Comparison of ENCODE assay signal across 24 cellular contexts in the genomic region with DNA sequence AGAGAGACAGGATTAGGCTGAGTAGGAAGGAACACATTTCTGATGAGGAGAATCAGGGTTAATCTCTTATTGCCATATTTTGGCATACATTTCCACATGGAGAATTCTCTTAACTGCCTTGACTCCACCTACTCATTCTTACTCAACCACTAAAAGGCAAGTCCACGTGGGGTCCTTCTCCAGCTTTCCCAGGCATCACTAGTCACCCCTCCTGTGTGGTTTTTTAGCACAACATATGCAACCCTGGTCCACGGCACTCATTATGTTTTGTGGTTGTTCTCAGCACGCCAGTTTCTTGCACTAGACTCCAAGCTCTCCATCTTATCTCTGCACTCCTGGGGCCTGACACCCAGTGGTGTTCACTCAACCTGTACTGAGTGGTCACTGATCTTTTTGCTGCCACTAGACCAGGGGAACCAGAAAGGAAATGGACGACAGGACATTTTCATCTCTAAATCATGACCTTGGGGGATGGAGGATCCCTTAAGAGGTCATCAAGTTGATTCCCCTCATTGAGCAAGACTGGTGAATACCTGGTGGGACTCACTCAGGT. TPM values are rescaled to one million over a fixed set of nuclear protein-coding genes. Genes with fewer than 3 reads are reported as not detected.
DNase-seq lines count a peak whose midpoint lies in the region; ATAC-seq lines count a peak whose summit lies in the region.
"Had no signal": no experiment of that assay in that cellular context is flagged by ENCODE, and none has a peak within 500 bp of the region (broad histone marks: within the 10 kb centered on the region; RNA-seq: fewer than 3 reads in every experiment).

No MANE protein-coding gene starts in this region.

- H3K4me1 Mint-ChIP-seq in CD8-positive, alpha-beta memory T cell, result peaks cover 54 to 61% (median 55%) of the 10 kb centered on the region in 3 donors
- peaks cover 44% of the 10 kb centered on the region for H3K4me1 Mint-ChIP-seq in activated naive CD8-positive, alpha-beta T cell treated with anti-CD3 and anti-CD28 coated beads, Interleukin-2, amount 10 ng/mL, durations not matched to agents 7 days and 5 days
- peaks cover 63 to 68% of the 10 kb centered on the region in 2 donors for H3K4me1 Mint-ChIP-seq in immature natural killer cell

- no peaks in the 10 kb centered on the region for H3K27me3 ChIP-seq in BLaER1
- H3K27me3 ChIP-seq in CD8-positive, alpha-beta memory T cell (ENCODE audit: insufficient read depth, low read length, poor library complexity, severe bottlenecking), result no peaks in the 10 kb centered on the region
- H3K27me3 ChIP-seq: right atrium auricular region, upper lobe of left lung had no signal

- H4K20me1 ChIP-seq in BLaER1, result no peaks in the 10 kb centered on the region

- no peaks in the 10 kb centered on the region for H3K9me3 Mint-ChIP-seq in CD8-positive, alpha-beta memory T cell
- H3K9me3 Mint-ChIP-seq in activated naive CD8-positive, alpha-beta T cell treated with anti-CD3 and anti-CD28 coated beads, Interleukin-2, amount 10 ng/mL, durations not matched to agents 7 days and 5 days, result peaks cover 1% of the 10 kb centered on the region
- H3K9me3 Mint-ChIP-seq in immature natural killer cell, result no peaks in the 10 kb centered on the region
- H3K9me3 Mint-ChIP-seq: activated CD4-positive, alpha-beta memory T cell treated with anti-CD3 and anti-CD28 coated beads for 36 hours; activated T-cell treated with anti-CD3 and anti-CD28 coated beads, Interleukin-2, amount 50 U/mL, for 4 hours; WTC11 had no signal

- no peak overlapping the region for H3K4me3 ChIP-seq in BLaER1
- peak overlapping the region; percentile 27 for H3K4me3 ChIP-seq in CD8-positive, alpha-beta memory T cell (ENCODE audit: low read length)
- H3K4me3 ChIP-seq: cardiac muscle cell, lung, right atrium auricular region, upper lobe of left lung had no signal

- H3K36me3 ChIP-seq in BLaER1, result no peaks in the 10 kb centered on the region
- H3K36me3 ChIP-seq in CD8-positive, alpha-beta memory T cell (ENCODE audit: insufficient read depth, low read length), result no peaks in the 10 kb centered on the region
- H3K36me3 ChIP-seq: cardiac muscle cell, right atrium auricular region, upper lobe of left lung had no signal

- peak overlapping the region; percentile 73 for H3K4me2 ChIP-seq in BLaER1

- H3K4me3 Mint-ChIP-seq in CD8-positive, alpha-beta memory T cell, result peak overlapping the region in 5 of 7 donors; percentile 50 to 80 (median 64)
- no peak overlapping the region for H3K4me3 Mint-ChIP-seq in activated naive CD8-positive, alpha-beta T cell treated with anti-CD3 and anti-CD28 coated beads, Interleukin-2, amount 10 ng/mL, durations not matched to agents 7 days and 5 days
- peak overlapping the region; percentile 57 to 95 (median 85) for H3K4me3 Mint-ChIP-seq in immature natural killer cell
- H3K4me3 Mint-ChIP-seq: activated CD4-positive, alpha-beta memory T cell treated with anti-CD3 and anti-CD28 coated beads for 36 hours; activated T-cell treated with anti-CD3 and anti-CD28 coated beads, Interleukin-2, amount 50 U/mL, for 4 hours; WTC11 had no signal

- no peak for ATAC-seq in activated naive CD8-positive, alpha-beta T cell treated with anti-CD3 and anti-CD28 coated beads, Interleukin-2, amount 10 ng/mL, durations not matched to agents 7 days and 5 days (ENCODE audit: low read depth)
- no peak for ATAC-seq in GM19467 (IDR thresholded peaks at IDR 0.05; ENCODE audit: unreplicated experiment)
- ATAC-seq: activated T-cell treated with anti-CD3 and anti-CD28 coated beads, Interleukin-2, amount 50 U/mL, for 4 hours; HCT116; WTC11 had no signal

- no peak overlapping the region for H3K9ac ChIP-seq in BLaER1

- peaks cover 31% of the 10 kb centered on the region for H3K4me1 ChIP-seq in BLaER1
- peaks cover 52% of the 10 kb centered on the region for H3K4me1 ChIP-seq in CD8-positive, alpha-beta memory T cell (ENCODE audit: insufficient read depth, low read length)
- H3K4me1 ChIP-seq: upper lobe of left lung had no signal

- H3K27me3 Mint-ChIP-seq in CD8-positive, alpha-beta memory T cell, result peaks cover 0 to 2% of the 10 kb centered on the region in 2 donors
- H3K27me3 Mint-ChIP-seq in activated naive CD8-positive, alpha-beta T cell treated with anti-CD3 and anti-CD28 coated beads, Interleukin-2, amount 10 ng/mL, durations not matched to agents 7 days and 5 days, result peaks cover 6% of the 10 kb centered on the region
- peaks cover 1 to 11% (median 9%) of the 10 kb centered on the region in 3 donors for H3K27me3 Mint-ChIP-seq in immature natural killer cell (ENCODE audit: low read depth in 3 of 3)
- H3K27me3 Mint-ChIP-seq: activated CD4-positive, alpha-beta memory T cell treated with anti-CD3 and anti-CD28 coated beads for 36 hours had no signal

- CTCF ChIA-PET in CD8-positive, alpha-beta memory T cell (lab: Charles Lee), result interaction anchor here (4.8 kb wide), 1 partner anchor 50 kb away, joined by 30 read pairs; no protein-coding TSS in a partner anchor

- no peaks in the 10 kb centered on the region for H3K36me3 Mint-ChIP-seq in CD8-positive, alpha-beta memory T cell
- peaks cover 3% of the 10 kb centered on the region for H3K36me3 Mint-ChIP-seq in activated naive CD8-positive, alpha-beta T cell treated with anti-CD3 and anti-CD28 coated beads, Interleukin-2, amount 10 ng/mL, durations not matched to agents 7 days and 5 days
- peaks cover 0 to 3% (median 3%) of the 10 kb centered on the region in 3 donors for H3K36me3 Mint-ChIP-seq in immature natural killer cell
- H3K36me3 Mint-ChIP-seq: activated CD4-positive, alpha-beta memory T cell treated with anti-CD3 and anti-CD28 coated beads for 36 hours; WTC11 had no signal

- DNase-seq in CD8-positive, alpha-beta memory T cell, result no peak
- DNase-seq in activated naive CD8-positive, alpha-beta T cell treated with anti-CD3 and anti-CD28 coated beads, Interleukin-2, amount 10 ng/mL, durations not matched to agents 7 days and 5 days, result no peak
- no peak for DNase-seq in immature natural killer cell
- DNase-seq in pons (ENCODE audit: low spot score), result no peak
- no peak for DNase-seq in NCI-H748 treated with DMSO at 0.1 percent for 48 hours (lab: John Stamatoyannopoulos, UW)
- no peak for DNase-seq in HuH-7 (ENCODE audit: low spot score)
- DNase-seq: activated CD4-positive, alpha-beta memory T cell treated with anti-CD3 and anti-CD28 coated beads for 36 hours; activated T-cell treated with anti-CD3 and anti-CD28 coated beads, Interleukin-2, amount 50 U/mL, for 4 hours; dermis blood vessel endothelial cell; hippocampal formation; NCI-H1417; NCI-H2171; NCI-H526 treated with DMSO at 0.1 percent for 48 hours; nucleus accumbens; SHP77 treated with DMSO at 0.1 percent for 48 hours; stimulated activated CD4-positive, alpha-beta T cell treated with anti-CD3 and anti-CD28 coated beads, Interleukin-12 subunit alpha, Interleukin-12 subunit beta, amount 100 ng/mL, for 4 hours; upper lobe of left lung had no signal

- no peaks in the 10 kb centered on the region for H3K9me3 ChIP-seq in BLaER1
- no peaks in the 10 kb centered on the region for H3K9me3 ChIP-seq in CD8-positive, alpha-beta memory T cell (ENCODE audit: low read length)
- H3K9me3 ChIP-seq: right atrium auricular region, upper lobe of left lung had no signal

- POLR2A ChIA-PET in CD8-positive, alpha-beta memory T cell (lab: Charles Lee), result no interaction called here
- POLR2A ChIA-PET in activated naive CD8-positive, alpha-beta T cell treated with anti-CD3 and anti-CD28 coated beads, Interleukin-2, amount 10 ng/mL, durations not matched to agents 7 days and 5 days (lab: Charles Lee), result interaction anchor here (1.1 kb wide), 1 partner anchor 58 kb away, joined by 5 read pairs; a partner anchor contains a TSS

- H3K27ac Mint-ChIP-seq in CD8-positive, alpha-beta memory T cell, result peak overlapping the region; percentile 68 to 98 (median 86)
- H3K27ac Mint-ChIP-seq in activated naive CD8-positive, alpha-beta T cell treated with anti-CD3 and anti-CD28 coated beads, Interleukin-2, amount 10 ng/mL, durations not matched to agents 7 days and 5 days, result peak overlapping the region; percentile 98
- peak overlapping the region; percentile 87 to 99 (median 96) for H3K27ac Mint-ChIP-seq in immature natural killer cell
- H3K27ac Mint-ChIP-seq: activated CD4-positive, alpha-beta memory T cell treated with anti-CD3 and anti-CD28 coated beads for 36 hours; WTC11 had no signal

- H3K27ac ChIP-seq in BLaER1, result 0 out of 2 replicates have a peak overlapping the region, but pooled peaks have one; percentile 58
- H3K27ac ChIP-seq in CD8-positive, alpha-beta memory T cell (ENCODE audit: low read depth, low read length), result no peak overlapping the region
- H3K27ac ChIP-seq: cardiac muscle cell, right atrium auricular region had no signal

RNA-seq across cellular contexts. Expression of a gene that starts 18.0 kb away (rescaled TPM):
- not detected for total RNA-seq in CD8-positive, alpha-beta memory T cell
- not detected for polyA plus RNA-seq in CD8-positive, alpha-beta memory T cell
- not detected for total RNA-seq in activated naive CD8-positive, alpha-beta T cell treated with anti-CD3 and anti-CD28 coated beads, Interleukin-2, amount 10 ng/mL, durations not matched to agents 7 days and 5 days
- under 1 TPM in 1 of 3 donors, not detected in 2; 0.19 TPM for polyA plus RNA-seq in immature natural killer cell
- total RNA-seq: activated CD4-positive, alpha-beta memory T cell treated with anti-CD3 and anti-CD28 coated beads for 36 hours; activated T-cell treated with anti-CD3 and anti-CD28 coated beads, Interleukin-2, amount 50 U/mL, for 4 hours; cardiac muscle cell had no signal
- polyA plus RNA-seq: cardiac muscle cell had no signal

RNA-seq across cellular contexts. Expression of a gene that starts 58.0 kb away (rescaled TPM):
- total RNA-seq in CD8-positive, alpha-beta memory T cell, result 10 to 100 TPM; 26.7 to 28.2 TPM
- polyA plus RNA-seq in CD8-positive, alpha-beta memory T cell, result 29.3 TPM
- total RNA-seq in activated naive CD8-positive, alpha-beta T cell treated with anti-CD3 and anti-CD28 coated beads, Interleukin-2, amount 10 ng/mL, durations not matched to agents 7 days and 5 days, result 10 to 100 TPM; 24.5 to 25.7 TPM
- polyA plus RNA-seq in immature natural killer cell, result 10 to 100 TPM; 15.1 to 34.6 (median 15.2) TPM
